In genomic region chr1:166675213-166675612, GRCh38 we compare ENCODE assay signal across 28 cellular contexts.
"Had no signal": no experiment of that assay in that cellular context is flagged by ENCODE, and none has a peak within 500 bp of the region (broad histone marks: within the 10 kb centered on the region; RNA-seq: fewer than 3 reads in every experiment).

No MANE protein-coding gene starts in this region.

- H3K36me3 ChIP-seq: cardiac muscle cell, colonic mucosa, gastroesophageal sphincter, ovary, upper lobe of left lung had no signal

- H3K9me3 ChIP-seq: colonic mucosa, gastroesophageal sphincter, ovary, upper lobe of left lung had no signal

- ATAC-seq: activated CD4-positive, alpha-beta T cell treated with anti-CD3 and anti-CD28 coated beads for 36 hours; activated T-cell treated with anti-CD3 and anti-CD28 coated beads, Interleukin-2, amount 50 U/mL, for 72 hours; gastroesophageal sphincter; left ventricle myocardium superior; sciatic nerve; stimulated activated effector memory CD8-positive, alpha-beta T cell treated with anti-CD3 and anti-CD28 coated beads, Interleukin-12 subunit alpha, Interleukin-12 subunit beta, amount 100 ng/mL, for 72 hours had no signal

- DNase-seq: activated CD4-positive, alpha-beta T cell treated with anti-CD3 and anti-CD28 coated beads for 36 hours; activated CD4-positive, alpha-beta T cell treated with anti-CD3 and anti-CD28 coated beads, Interleukin-2, amount 50 U/mL, for 4 hours; activated CD4-positive, CD25-positive, alpha-beta regulatory T cell; activated naive CD4-positive, alpha-beta T cell; activated T-cell treated with anti-CD3 and anti-CD28 coated beads for 4 hours; activated T-cell treated with anti-CD3 and anti-CD28 coated beads, Interleukin-2, amount 50 U/mL, for 72 hours; anterior cingulate cortex; cerebellar nuclear complex; colonic mucosa; effector memory CD4-positive, alpha-beta T cell; islet precursor cell; left ventricle myocardium superior; naive B cell; nephron progenitor cell; ovary; stimulated activated CD4-positive, alpha-beta T cell treated with anti-CD3 and anti-CD28 coated beads, Interleukin-12 subunit alpha, Interleukin-12 subunit beta, amount 100 ng/mL, for 4 hours; stimulated activated CD4-positive, alpha-beta T cell treated with anti-CD3 and anti-CD28 coated beads, Interleukin-4, amount 100 ng/mL, for 1 hour; upper lobe of left lung had no signal

- H3K36me3 Mint-ChIP-seq: activated naive CD8-positive, alpha-beta T cell; mesothelial cell of epicardium; naive B cell; stimulated activated effector memory CD8-positive, alpha-beta T cell treated with anti-CD3 and anti-CD28 coated beads, Interleukin-12 subunit alpha, Interleukin-12 subunit beta, amount 100 ng/mL, for 72 hours had no signal

- H3K4me1 Mint-ChIP-seq: mesothelial cell of epicardium, nephron progenitor cell had no signal

- H3K9me3 Mint-ChIP-seq: activated T-cell treated with anti-CD3 and anti-CD28 coated beads, Interleukin-2, amount 50 U/mL, for 72 hours; mesothelial cell of epicardium; nephron progenitor cell; stimulated activated effector memory CD8-positive, alpha-beta T cell treated with anti-CD3 and anti-CD28 coated beads, Interleukin-12 subunit alpha, Interleukin-12 subunit beta, amount 100 ng/mL, for 72 hours; stimulated activated naive CD8-positive, alpha-beta T cell treated with anti-CD3 and anti-CD28 coated beads, Interleukin-15, Interleukin-2, amounts not matched to agents 100 ng/mL and 50 ng/mL, for 24 hours had no signal

- H2AFZ ChIP-seq: hepatocyte had no signal

- H3K27ac ChIP-seq: cardiac muscle cell, colonic mucosa, gastroesophageal sphincter, hepatocyte, ovary, skin epidermis, upper lobe of left lung had no signal

- H3K4me3 Mint-ChIP-seq: activated CD4-positive, alpha-beta T cell treated with anti-CD3 and anti-CD28 coated beads for 36 hours; activated naive CD8-positive, alpha-beta T cell; activated T-cell treated with anti-CD3 and anti-CD28 coated beads, Interleukin-2, amount 50 U/mL, for 72 hours; mesothelial cell of epicardium; naive B cell; nephron progenitor cell; stimulated activated effector memory CD8-positive, alpha-beta T cell treated with anti-CD3 and anti-CD28 coated beads, Interleukin-12 subunit alpha, Interleukin-12 subunit beta, amount 100 ng/mL, for 72 hours; stimulated activated naive CD8-positive, alpha-beta T cell treated with anti-CD3 and anti-CD28 coated beads, Interleukin-15, Interleukin-2, amounts not matched to agents 100 ng/mL and 50 ng/mL, for 24 hours had no signal

- H3K79me2 ChIP-seq: hepatocyte had no signal

- H3K27ac Mint-ChIP-seq: activated CD4-positive, alpha-beta T cell treated with anti-CD3 and anti-CD28 coated beads for 36 hours; activated naive CD8-positive, alpha-beta T cell; activated T-cell treated with anti-CD3 and anti-CD28 coated beads, Interleukin-2, amount 50 U/mL, for 72 hours; mesothelial cell of epicardium; naive B cell; nephron progenitor cell; progenitor cell of endocrine pancreas; stimulated activated effector memory CD8-positive, alpha-beta T cell treated with anti-CD3 and anti-CD28 coated beads, Interleukin-12 subunit alpha, Interleukin-12 subunit beta, amount 100 ng/mL, for 72 hours; stimulated activated naive CD8-positive, alpha-beta T cell treated with anti-CD3 and anti-CD28 coated beads, Interleukin-15, Interleukin-2, amounts not matched to agents 100 ng/mL and 50 ng/mL, for 24 hours had no signal

- H3K27me3 ChIP-seq: cardiac muscle cell, colonic mucosa, gastroesophageal sphincter, hepatocyte, ovary, upper lobe of left lung had no signal

- H3K4me1 ChIP-seq: colonic mucosa, gastroesophageal sphincter, upper lobe of left lung had no signal

- H3K4me2 ChIP-seq: hepatocyte had no signal

- H3K4me3 ChIP-seq: cardiac muscle cell, colonic mucosa, gastroesophageal sphincter, hepatocyte, ovary, skin epidermis, upper lobe of left lung had no signal
